Comparison of ENCODE assay signal across 19 cellular contexts in the genomic region with DNA sequence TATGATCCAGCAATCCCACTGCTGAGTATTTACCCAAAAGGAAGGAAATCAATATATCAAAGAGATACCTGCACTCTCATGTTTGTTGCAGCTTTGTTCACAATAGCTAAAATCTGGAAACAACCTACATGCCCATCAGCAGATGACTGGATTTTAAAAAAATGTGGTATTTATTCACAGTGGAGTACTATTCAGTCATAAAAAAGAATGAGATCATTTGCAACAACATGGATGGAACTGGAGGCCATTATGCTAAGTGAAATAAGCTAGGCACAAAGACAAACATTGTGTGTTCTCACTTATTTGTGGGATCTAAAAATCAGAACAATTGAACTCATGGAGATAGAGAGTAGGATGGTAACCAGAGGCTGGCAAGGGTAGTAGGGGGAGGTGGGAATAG.
"Had no signal": no experiment of that assay in that cellular context is flagged by ENCODE, and none has a peak within 500 bp of the region (broad histone marks: within the 10 kb centered on the region; RNA-seq: fewer than 3 reads in every experiment).

No MANE protein-coding gene starts in this region.

- ATAC-seq: SK-N-SH treated with all-trans-retinoic acid at 6 μM for 48 hours had no signal

- H3K27ac ChIP-seq: HL-60, RWPE1 had no signal

- DNase-seq: KBM-7, NCI-H1092, NCI-H1105 treated with DMSO at 0.1 percent for 48 hours, NCI-H1417 treated with DMSO at 0.1 percent for 48 hours, NCI-H146, NCI-H1694 treated with DMSO at 0.1 percent for 48 hours, NCI-H1930, NCI-H2081, NCI-H2107, NCI-H2227 treated with DMSO at 0.1 percent for 48 hours, NCI-H524, NCI-H526 treated with DMSO at 0.1 percent for 48 hours, NCI-H748 treated with DMSO at 0.1 percent for 48 hours, SHP77, T-helper 1 cell had no signal

- FAIRE-seq: HTR-8/SVneo had no signal
